Comparison of ENCODE assay signal across 1 cellular context in genomic region chr5:169753795-169754194, GRCh38.
TF ChIP-seq lines count a peak whose summit lies in the region.

No MANE protein-coding gene starts in this region.

TF ChIP-seq in GM12878, 131 proteins besides CTCF, POLR2A, EP300 and RAD21 (continued from another document):
- TF ChIP-seq RELB (IDR thresholded peaks at IDR 0.05; ENCODE audit: low read depth) (no peak), JUND (IDR thresholded peaks at IDR 0.05; ENCODE audit: low read depth, low read length) (no peak), NR2C2 (IDR thresholded peaks at IDR 0.05; ENCODE audit: borderline replicate concordance, control insufficient read depth, insufficient read length, low read depth) (no peak), RUNX3 (IDR thresholded peaks at IDR 0.05; ENCODE audit: low read length) (no peak), BCL3 (IDR thresholded peaks at IDR 0.05; ENCODE audit: borderline replicate concordance, insufficient read depth, low read depth, low read length, poor library complexity, severe bottlenecking) (no peak)
